16 cellular contexts compared by ENCODE assay signal in the genomic region with DNA sequence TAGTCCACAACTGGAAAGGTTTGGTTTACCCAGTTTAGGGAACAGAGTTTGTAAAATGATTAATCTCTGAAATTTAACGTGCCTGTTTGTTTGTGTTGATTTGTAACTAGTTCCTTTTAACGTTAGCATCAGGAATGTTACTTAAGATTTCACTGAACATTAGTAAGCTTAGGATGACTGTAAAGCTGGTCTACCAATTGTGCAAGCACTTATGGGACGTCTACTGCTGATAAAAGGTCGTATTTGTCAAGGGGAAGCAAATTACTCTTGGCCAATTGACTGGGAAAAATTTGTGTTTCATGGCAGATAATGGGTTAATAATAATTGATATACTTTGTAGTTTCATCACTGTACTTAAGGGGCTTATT. TPM values are rescaled to one million over a fixed set of nuclear protein-coding genes. Genes with fewer than 3 reads are reported as not detected.
DNase-seq lines count a peak whose midpoint lies in the region; ATAC-seq, FAIRE-seq and TF ChIP-seq lines count a peak whose summit lies in the region.
"Had no signal": no experiment of that assay in that cellular context is flagged by ENCODE, and none has a peak within 500 bp of the region (broad histone marks: within the 10 kb centered on the region; RNA-seq: fewer than 3 reads in every experiment).

No MANE protein-coding gene starts in this region.

- no peak for TF ChIP-seq EP300 in upper lobe of left lung (IDR thresholded peaks at IDR 0.05)

- no peak for ATAC-seq in activated T-helper 17 cell treated with anti-CD3 and anti-CD28 coated beads, Interleukin-2, amount 50 U/mL, for 72 hours (replicated peaks)
- ATAC-seq in left lung (peak; percentile 59), upper lobe of left lung (ENCODE audit: low FRiP score in 2 of 2) (peak in 1 of 2 donors; percentile 56), GM21529 (IDR thresholded peaks at IDR 0.05; ENCODE audit: unreplicated experiment) (no peak)

- H3K27me3 Mint-ChIP-seq in activated naive CD4-positive, alpha-beta T cell treated with anti-CD3 and anti-CD28 coated beads, Interleukin-2, amount 50 U/mL, for 24 hours, result no peaks in the 10 kb centered on the region
- no peaks in the 10 kb centered on the region for H3K27me3 Mint-ChIP-seq in activated T-helper 17 cell treated with anti-CD3 and anti-CD28 coated beads, Interleukin-2, amount 50 U/mL, for 72 hours
- H3K27me3 Mint-ChIP-seq: naive thymus-derived CD8-positive, alpha-beta T cell had no signal

- TF ChIP-seq CTCF in left lung (IDR thresholded peaks at IDR 0.05) (no peak), upper lobe of left lung (IDR thresholded peaks at IDR 0.05) (no peak)

- peaks cover 83% of the 10 kb centered on the region for H3K4me1 Mint-ChIP-seq in activated naive CD4-positive, alpha-beta T cell treated with anti-CD3 and anti-CD28 coated beads, Interleukin-2, amount 50 U/mL, for 24 hours
- peaks cover 34% of the 10 kb centered on the region for H3K4me1 Mint-ChIP-seq in activated T-helper 17 cell treated with anti-CD3 and anti-CD28 coated beads, Interleukin-2, amount 50 U/mL, for 72 hours

- TF ChIP-seq POLR2A in upper lobe of left lung (IDR thresholded peaks at IDR 0.05) (no peak), H54 (IDR thresholded peaks at IDR 0.05; ENCODE audit: low read depth, low read length) (no peak)

- FAIRE-seq in H54 (lab: Jason Lieb, UNC), result no peak

- H3K4me3 Mint-ChIP-seq in activated naive CD4-positive, alpha-beta T cell treated with anti-CD3 and anti-CD28 coated beads, Interleukin-2, amount 50 U/mL, for 24 hours, result peak overlapping the region; percentile 19
- peak overlapping the region; percentile 63 for H3K4me3 Mint-ChIP-seq in activated T-helper 17 cell treated with anti-CD3 and anti-CD28 coated beads, Interleukin-2, amount 50 U/mL, for 72 hours
- H3K4me3 Mint-ChIP-seq: T-helper 1 cell treated with Interleukin-12 subunit alpha and Interleukin-12 subunit beta and Interleukin-4 antibody, amounts not matched to agents 30 μg/mL and 1 μg/mL, for 36 hours had no signal

- no peaks in the 10 kb centered on the region for H3K27me3 ChIP-seq in left lung
- no peaks in the 10 kb centered on the region for H3K27me3 ChIP-seq in upper lobe of left lung

- H3K4me1 ChIP-seq in left lung (peaks cover 13 to 95% of the 10 kb centered on the region in 2 donors), upper lobe of left lung (peaks cover 12 to 56% (median 34%) of the 10 kb centered on the region in 4 donors)

- no peaks in the 10 kb centered on the region for H3K36me3 ChIP-seq in left lung
- no peaks in the 10 kb centered on the region for H3K36me3 ChIP-seq in upper lobe of left lung

- H3K9me3 ChIP-seq in left lung, result no peaks in the 10 kb centered on the region
- no peaks in the 10 kb centered on the region for H3K9me3 ChIP-seq in upper lobe of left lung

- no peak for DNase-seq in activated naive CD4-positive, alpha-beta T cell (lab: John Stamatoyannopoulos, UW)
- DNase-seq in left lung (no peak), upper lobe of left lung (no peak), H54 (ENCODE audit: insufficient read length, low spot score) (no peak), superior temporal gyrus (ENCODE audit: extremely low spot score) (no peak)
- DNase-seq: ACHN; anterior cingulate cortex; naive thymus-derived CD8-positive, alpha-beta T cell; NCI-H1417 treated with DMSO at 0.1 percent for 48 hours; NK-92 treated with Interleukin-12 subunit alpha and Interleukin-12 subunit beta, amount 100 ng/mL, for 24 hours; stimulated activated naive CD4-positive, alpha-beta T cell had no signal

- 35 to 37% methylated on average over 4 of the region's 4 CpGs for WGBS in upper lobe of left lung, 2 donors

- intact Hi-C loops in left lung (cut with DNase I), result no loop called here

- peak overlapping the region in 1 of 2 donors; percentile 13 for H3K4me3 ChIP-seq in left lung
- no peak overlapping the region for H3K4me3 ChIP-seq in upper lobe of left lung

- peaks cover 2% of the 10 kb centered on the region for H3K36me3 Mint-ChIP-seq in activated naive CD4-positive, alpha-beta T cell treated with anti-CD3 and anti-CD28 coated beads, Interleukin-2, amount 50 U/mL, for 24 hours
- peaks cover 36% of the 10 kb centered on the region for H3K36me3 Mint-ChIP-seq in activated T-helper 17 cell treated with anti-CD3 and anti-CD28 coated beads, Interleukin-2, amount 50 U/mL, for 72 hours (ENCODE audit: low read depth)

- H3K9me3 Mint-ChIP-seq in activated naive CD4-positive, alpha-beta T cell treated with anti-CD3 and anti-CD28 coated beads, Interleukin-2, amount 50 U/mL, for 24 hours, result no peaks in the 10 kb centered on the region
- no peaks in the 10 kb centered on the region for H3K9me3 Mint-ChIP-seq in activated T-helper 17 cell treated with anti-CD3 and anti-CD28 coated beads, Interleukin-2, amount 50 U/mL, for 72 hours
- H3K9me3 Mint-ChIP-seq: naive thymus-derived CD8-positive, alpha-beta T cell; T-helper 1 cell treated with Interleukin-12 subunit alpha and Interleukin-12 subunit beta and Interleukin-4 antibody, amounts not matched to agents 30 μg/mL and 1 μg/mL, for 36 hours had no signal

- peak overlapping the region in 1 of 2 donors; percentile 80 for H3K27ac ChIP-seq in left lung
- peak overlapping the region in 3 of 4 donors; percentile 54 to 67 (median 62) for H3K27ac ChIP-seq in upper lobe of left lung

- no peak overlapping the region for H3K27ac Mint-ChIP-seq in activated naive CD4-positive, alpha-beta T cell treated with anti-CD3 and anti-CD28 coated beads, Interleukin-2, amount 50 U/mL, for 24 hours
- peak overlapping the region; percentile 44 for H3K27ac Mint-ChIP-seq in activated T-helper 17 cell treated with anti-CD3 and anti-CD28 coated beads, Interleukin-2, amount 50 U/mL, for 72 hours

RNA-seq across cellular contexts. Expression of a gene that starts 11.8 kb away (rescaled TPM):
- 10 to 100 TPM; 70.7 to 95.7 TPM for total RNA-seq in activated T-helper 17 cell treated with anti-CD3 and anti-CD28 coated beads, Interleukin-2, amount 50 U/mL, for 72 hours
- 10 to 100 TPM; 93.7 to 99.3 TPM for total RNA-seq in left lung
- 100 to 1,000 TPM in 2 of 6 donors, 10 to 100 TPM in 4; 57.1 to 120 (median 93.3) TPM for total RNA-seq in upper lobe of left lung

RNA-seq across cellular contexts. Expression of a gene that starts 41.2 kb away (rescaled TPM):
- total RNA-seq in activated T-helper 17 cell treated with anti-CD3 and anti-CD28 coated beads, Interleukin-2, amount 50 U/mL, for 72 hours, result under 1 TPM in 1 of 2 donors, not detected in 1; 0.45 TPM
- total RNA-seq in left lung, result 10 to 100 TPM; 50.7 to 65.4 TPM
- 10 to 100 TPM in 4 of 6 donors, 1 to 10 TPM in 2; 7.0 to 74.0 (median 17.7) TPM for total RNA-seq in upper lobe of left lung
- total RNA-seq: Daoy had no signal

RNA-seq across cellular contexts. Expression of a gene that starts 52.6 kb away (rescaled TPM):
- total RNA-seq in activated T-helper 17 cell treated with anti-CD3 and anti-CD28 coated beads, Interleukin-2, amount 50 U/mL, for 72 hours, result under 1 TPM; 0.16 to 0.28 TPM
- total RNA-seq in left lung (1 to 10 TPM in 1 of 2 donors, under 1 TPM in 1; 0.97 to 1.1 TPM), upper lobe of left lung (1 to 10 TPM in 1 of 6 donors, under 1 TPM in 3, not detected in 2; 0.46 to 2.1 (median 0.65) TPM)
- total RNA-seq: Daoy had no signal

Comparison
In these comparisons a context has a peak if more than half of its experiments do, and no peak if none do; other contexts are left out.
1. RNA of a gene that starts 41.2 kb away (total RNA-seq): 50.7 to 65.4 TPM in left lung and 7.0 to 74.0 TPM in upper lobe of left lung; 0.45 TPM in activated T-helper 17 cell treated with anti-CD3 and anti-CD28 coated beads, Interleukin-2, amount 50 U/mL, for 72 hours; every median in the first group is over 4 times any median in the second.